In genomic region chrX:11867610-11868345, GRCh38 we compare ENCODE assay signal across 23 cellular contexts.
DNase-seq lines count a peak whose midpoint lies in the region; ATAC-seq and TF ChIP-seq lines count a peak whose summit lies in the region.
"Had no signal": no experiment of that assay in that cellular context is flagged by ENCODE, and none has a peak within 500 bp of the region (broad histone marks: within the 10 kb centered on the region; RNA-seq: fewer than 3 reads in every experiment).

No MANE protein-coding gene starts in this region.

- H2BK5ac ChIP-seq in neuronal stem cell (ENCODE audit: low read length), result no peak overlapping the region

- no peaks in the 10 kb centered on the region for H3K4me1 Mint-ChIP-seq in activated naive CD4-positive, alpha-beta T cell treated with anti-CD3 and anti-CD28 coated beads for 36 hours (ENCODE audit: low read depth)
- H3K4me1 Mint-ChIP-seq: IgD-negative memory B cell had no signal

- H4K91ac ChIP-seq in neuronal stem cell (ENCODE audit: low read depth, low read length, poor library complexity), result no peak overlapping the region

- no CpG with 5 or more reads among the region's 7 CpGs for WGBS in neuronal stem cell (ENCODE audit: extremely low coverage in 2 of 2, insufficient read length in 2 of 2, insufficient replicate concordance in 1 of 2), 2 donors

- TF ChIP-seq CTCF in fibroblast of mammary gland (conservative IDR thresholded peaks at IDR 0.05; ENCODE audit: control insufficient read depth, insufficient read depth, low read depth, low read length), result no peak

- ATAC-seq in GM18511 (IDR thresholded peaks at IDR 0.05; ENCODE audit: unreplicated experiment) (peak; percentile 75), GM21717 (IDR thresholded peaks at IDR 0.05; ENCODE audit: unreplicated experiment) (peak; percentile 79)
- ATAC-seq: activated CD8-positive, alpha-beta memory T cell treated with anti-CD3 and anti-CD28 coated beads, Interleukin-2, amount 10 ng/mL, durations not matched to agents 7 days and 5 days; stimulated activated naive CD8-positive, alpha-beta T cell treated with anti-CD3 and anti-CD28 coated beads, Interleukin-15, Interleukin-2, amounts not matched to agents 100 U/mL and 50 U/mL, for 24 hours had no signal

- H3K4me3 ChIP-seq in fibroblast of mammary gland (ENCODE audit: control insufficient read depth, low read depth, low read length), result no peak overlapping the region
- H3K4me3 ChIP-seq in neuronal stem cell (ENCODE audit: low read length in 2 of 2), result no peak overlapping the region
- H3K4me3 ChIP-seq: adrenal gland, MG63, sigmoid colon had no signal

- no peak overlapping the region for H4K8ac ChIP-seq in neuronal stem cell (ENCODE audit: low read depth, low read length)

- no peak overlapping the region for H3K4ac ChIP-seq in neuronal stem cell (ENCODE audit: low read length)

- no peak overlapping the region for H3K27ac Mint-ChIP-seq in activated naive CD4-positive, alpha-beta T cell treated with anti-CD3 and anti-CD28 coated beads for 36 hours
- H3K27ac Mint-ChIP-seq: activated CD8-positive, alpha-beta memory T cell treated with anti-CD3 and anti-CD28 coated beads, Interleukin-2, amount 10 ng/mL, durations not matched to agents 7 days and 5 days; IgD-negative memory B cell had no signal

- DNase-seq in HK-2 (ENCODE audit: unreplicated experiment), result peak; percentile 26
- peak; percentile 23 for DNase-seq in fibroblast of mammary gland (ENCODE audit: low read depth)
- DNase-seq in hypothalamus (lab: John Stamatoyannopoulos, UW), result no peak
- no peak for DNase-seq in Ammon's horn (ENCODE audit: low spot score)
- no peak for DNase-seq in activated naive CD4-positive, alpha-beta T cell treated with anti-CD3 and anti-CD28 coated beads for 36 hours
- no peak for DNase-seq in neuronal stem cell (ENCODE audit: low spot score)
- DNase-seq: activated CD8-positive, alpha-beta memory T cell treated with anti-CD3 and anti-CD28 coated beads, Interleukin-2, amount 10 ng/mL, durations not matched to agents 7 days and 5 days; activated gamma-delta T cell; adrenal gland; cortex of kidney; hippocampal formation; mammary epithelial cell; MG63; NCI-H187; NCI-H226; RPMI8226; sigmoid colon; stimulated activated naive CD8-positive, alpha-beta T cell treated with anti-CD3 and anti-CD28 coated beads, Interleukin-15, Interleukin-2, amounts not matched to agents 100 U/mL and 50 U/mL, for 24 hours; trophoblast cell had no signal

- intact Hi-C loops in activated naive CD4-positive, alpha-beta T cell treated with anti-CD3 and anti-CD28 coated beads for 36 hours (cut with micrococcal nuclease), result no loop called here

- no peaks in the 10 kb centered on the region for H3K4me1 ChIP-seq in neuronal stem cell (ENCODE audit: control insufficient read depth in 2 of 2, insufficient read depth in 1 of 2, low read depth in 1 of 2, low read length in 2 of 2)
- H3K4me1 ChIP-seq: adrenal gland, sigmoid colon had no signal

- no peaks in the 10 kb centered on the region for H3K36me3 Mint-ChIP-seq in activated naive CD4-positive, alpha-beta T cell treated with anti-CD3 and anti-CD28 coated beads for 36 hours (ENCODE audit: low read depth)
- H3K36me3 Mint-ChIP-seq: activated CD8-positive, alpha-beta memory T cell treated with anti-CD3 and anti-CD28 coated beads, Interleukin-2, amount 10 ng/mL, durations not matched to agents 7 days and 5 days; IgD-negative memory B cell had no signal

- no peak overlapping the region for H3K27ac ChIP-seq in neuronal stem cell (replicated peaks; ENCODE audit: low read length)
- H3K27ac ChIP-seq: adrenal gland, HL-60, sigmoid colon had no signal

- H3K27me3 Mint-ChIP-seq in activated naive CD4-positive, alpha-beta T cell treated with anti-CD3 and anti-CD28 coated beads for 36 hours (ENCODE audit: low read depth), result no peaks in the 10 kb centered on the region
- H3K27me3 Mint-ChIP-seq: activated CD8-positive, alpha-beta memory T cell treated with anti-CD3 and anti-CD28 coated beads, Interleukin-2, amount 10 ng/mL, durations not matched to agents 7 days and 5 days had no signal

- H3K23ac ChIP-seq in neuronal stem cell (ENCODE audit: low read depth, low read length, poor library complexity), result no peak overlapping the region

- CTCF ChIA-PET in activated naive CD4-positive, alpha-beta T cell treated with anti-CD3 and anti-CD28 coated beads for 36 hours (lab: Charles Lee), result no interaction called here

- no peak overlapping the region for H3K14ac ChIP-seq in neuronal stem cell (ENCODE audit: low read length)

- H3K18ac ChIP-seq in neuronal stem cell (ENCODE audit: low read length), result no peak overlapping the region

- no peak overlapping the region for H2AK5ac ChIP-seq in neuronal stem cell (ENCODE audit: low read depth, low read length)

- no peak overlapping the region for H3K4me2 ChIP-seq in neuronal stem cell (ENCODE audit: insufficient read depth, low read length, poor library complexity, severe bottlenecking)

- H3K9me3 ChIP-seq in neuronal stem cell (replicated peaks in 1 of 2; ENCODE audit: control insufficient read depth in 2 of 2, insufficient read depth in 1 of 2, low read depth in 1 of 2, low read length in 2 of 2), result no peaks in the 10 kb centered on the region
- H3K9me3 ChIP-seq: adrenal gland, MG63, sigmoid colon had no signal

- no peak overlapping the region for H3K9ac ChIP-seq in neuronal stem cell (ENCODE audit: low read depth, low read length, poor library complexity)

- H2BK120ac ChIP-seq in neuronal stem cell (ENCODE audit: low read depth, low read length), result no peak overlapping the region

- H3K9me3 Mint-ChIP-seq in activated naive CD4-positive, alpha-beta T cell treated with anti-CD3 and anti-CD28 coated beads for 36 hours, result no peaks in the 10 kb centered on the region

- no peak overlapping the region for H2BK12ac ChIP-seq in neuronal stem cell (ENCODE audit: low read length)

- H3K27me3 ChIP-seq in neuronal stem cell (ENCODE audit: control insufficient read depth in 3 of 3, insufficient read depth in 3 of 3, low read depth in 1 of 3, low read length in 3 of 3), result no peaks in the 10 kb centered on the region
- H3K27me3 ChIP-seq: adrenal gland, MG63, sigmoid colon had no signal

- no peaks in the 10 kb centered on the region for H3K79me1 ChIP-seq in neuronal stem cell (ENCODE audit: low read depth, low read length)

- H3K4me3 Mint-ChIP-seq in activated naive CD4-positive, alpha-beta T cell treated with anti-CD3 and anti-CD28 coated beads for 36 hours, result no peak overlapping the region
- H3K4me3 Mint-ChIP-seq: activated CD8-positive, alpha-beta memory T cell treated with anti-CD3 and anti-CD28 coated beads, Interleukin-2, amount 10 ng/mL, durations not matched to agents 7 days and 5 days; IgD-negative memory B cell had no signal

- H3K36me3 ChIP-seq in neuronal stem cell (replicated peaks in 1 of 2; ENCODE audit: control insufficient read depth in 2 of 2, insufficient read depth in 2 of 2, low read length in 2 of 2), result no peaks in the 10 kb centered on the region
- H3K36me3 ChIP-seq: adrenal gland, MG63, sigmoid colon had no signal

- H2BK15ac ChIP-seq in neuronal stem cell (ENCODE audit: low read length), result no peak overlapping the region

- H2AFZ ChIP-seq in neuronal stem cell (ENCODE audit: low read length), result no peak overlapping the region

Comparison
In these comparisons a context has a peak if more than half of its experiments do, and no peak if none do; other contexts are left out.
1. DNase-seq: peak in HK-2 (single experiment) and fibroblast of mammary gland (single experiment); none in hypothalamus (0 of 51), Ammon's horn (single experiment), activated naive CD4-positive, alpha-beta T cell treated with anti-CD3 and anti-CD28 coated beads for 36 hours (single experiment) and neuronal stem cell (single experiment).